3 cellular contexts compared by ENCODE assay signal in the genomic region with DNA sequence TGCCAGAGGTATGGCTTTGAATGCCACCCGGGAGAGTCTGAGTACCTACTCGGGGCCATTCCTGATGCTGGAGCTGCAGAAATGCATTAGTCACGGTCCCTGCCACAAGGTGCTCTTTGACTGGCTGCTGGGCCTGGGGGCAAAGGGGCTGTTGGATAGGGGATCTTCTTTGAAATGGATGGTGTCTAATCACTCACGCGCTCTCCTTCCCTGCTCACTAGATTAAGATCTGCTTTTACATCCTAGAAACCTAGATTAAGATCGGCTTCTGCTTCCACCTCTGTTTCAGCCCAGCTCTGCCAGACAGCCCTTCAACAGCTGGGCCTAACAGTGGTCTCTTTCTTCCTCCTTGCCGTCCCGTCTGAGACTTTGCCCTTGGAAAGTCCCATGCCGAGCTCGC.
TF ChIP-seq lines count a peak whose summit lies in the region.

No MANE protein-coding gene starts in this region.

TF ChIP-seq in SK-N-SH, 30 proteins besides CTCF, POLR2A, EP300 and RAD21:
- peak; percentile 46 for TF ChIP-seq GATA2 (CRISPR knock-in tag; IDR thresholded peaks at IDR 0.05)
- no peak for TF ChIP-seq SIN3A (IDR thresholded peaks at IDR 0.05; ENCODE audit: borderline replicate concordance, low read depth, low read length)

TF ChIP-seq in SK-N-SH treated with all-trans-retinoic acid at 6 μM for 48 hours, 23 proteins besides CTCF, POLR2A, EP300 and RAD21:
- TF ChIP-seq PPARA (CRISPR knock-in tag; IDR thresholded peaks at IDR 0.05; ENCODE audit: borderline replicate concordance) = no peak
- TF ChIP-seq, protein P1, sequence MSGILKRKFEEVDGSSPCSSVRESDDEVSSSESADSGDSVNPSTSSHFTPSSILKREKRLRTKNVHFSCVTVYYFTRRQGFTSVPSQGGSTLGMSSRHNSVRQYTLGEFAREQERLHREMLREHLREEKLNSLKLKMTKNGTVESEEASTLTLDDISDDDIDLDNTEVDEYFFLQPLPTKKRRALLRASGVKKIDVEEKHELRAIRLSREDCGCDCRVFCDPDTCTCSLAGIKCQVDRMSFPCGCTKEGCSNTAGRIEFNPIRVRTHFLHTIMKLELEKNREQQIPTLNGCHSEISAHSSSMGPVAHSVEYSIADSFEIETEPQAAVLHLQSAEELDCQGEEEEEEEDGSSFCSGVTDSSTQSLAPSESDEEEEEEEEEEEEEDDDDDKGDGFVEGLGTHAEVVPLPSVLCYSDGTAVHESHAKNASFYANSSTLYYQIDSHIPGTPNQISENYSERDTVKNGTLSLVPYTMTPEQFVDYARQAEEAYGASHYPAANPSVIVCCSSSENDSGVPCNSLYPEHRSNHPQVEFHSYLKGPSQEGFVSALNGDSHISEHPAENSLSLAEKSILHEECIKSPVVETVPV (CRISPR knock-in tag; IDR thresholded peaks at IDR 0.05) = no peak
- no peak for TF ChIP-seq BACH2 (CRISPR knock-in tag; IDR thresholded peaks at IDR 0.05; ENCODE audit: borderline replicate concordance)
- TF ChIP-seq ZFP30 (CRISPR knock-in tag; IDR thresholded peaks at IDR 0.05) = no peak
- no peak for TF ChIP-seq OSR1 (CRISPR knock-in tag; IDR thresholded peaks at IDR 0.05)
- TF ChIP-seq, protein P2, sequence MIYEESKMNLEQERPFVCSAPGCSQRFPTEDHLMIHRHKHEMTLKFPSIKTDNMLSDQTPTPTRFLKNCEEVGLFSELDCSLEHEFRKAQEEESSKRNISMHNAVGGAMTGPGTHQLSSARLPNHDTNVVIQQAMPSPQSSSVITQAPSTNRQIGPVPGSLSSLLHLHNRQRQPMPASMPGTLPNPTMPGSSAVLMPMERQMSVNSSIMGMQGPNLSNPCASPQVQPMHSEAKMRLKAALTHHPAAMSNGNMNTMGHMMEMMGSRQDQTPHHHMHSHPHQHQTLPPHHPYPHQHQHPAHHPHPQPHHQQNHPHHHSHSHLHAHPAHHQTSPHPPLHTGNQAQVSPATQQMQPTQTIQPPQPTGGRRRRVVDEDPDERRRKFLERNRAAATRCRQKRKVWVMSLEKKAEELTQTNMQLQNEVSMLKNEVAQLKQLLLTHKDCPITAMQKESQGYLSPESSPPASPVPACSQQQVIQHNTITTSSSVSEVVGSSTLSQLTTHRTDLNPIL (CRISPR knock-in tag; IDR thresholded peaks at IDR 0.05; ENCODE audit: low read depth) = no peak
- no peak for TF ChIP-seq TCF4 (CRISPR knock-in tag; IDR thresholded peaks at IDR 0.05; ENCODE audit: borderline replicate concordance)
- TF ChIP-seq ZNF565 (CRISPR knock-in tag; conservative IDR thresholded peaks at IDR 0.05; ENCODE audit: low read depth) = no peak
- TF ChIP-seq ZNF70 (CRISPR knock-in tag; IDR thresholded peaks at IDR 0.05) = no peak
- no peak for TF ChIP-seq ZC3H10 (CRISPR knock-in tag; IDR thresholded peaks at IDR 0.05)
- TF ChIP-seq ZFP3 (CRISPR knock-in tag; IDR thresholded peaks at IDR 0.05) = no peak
TF ChIP-seq in SK-N-SH treated with all-trans-retinoic acid at 6 μM for 48 hours: peak in this region for 0.

TF ChIP-seq in H1, 55 proteins besides CTCF, POLR2A, EP300 and RAD21:
- TF ChIP-seq ZNF274 (IDR thresholded peaks at IDR 0.05; ENCODE audit: borderline replicate concordance, extremely low read depth, low read length) (no peak), HDAC2 (IDR thresholded peaks at IDR 0.05; ENCODE audit: borderline replicate concordance in 1 of 2, low read depth in 2 of 2, low read length in 2 of 2) (no peak), TAF1 (IDR thresholded peaks at IDR 0.05; ENCODE audit: low read depth, low read length) (no peak), TBP (IDR thresholded peaks at IDR 0.05; ENCODE audit: low read depth, low read length) (no peak), KDM4A (IDR thresholded peaks at IDR 0.05; ENCODE audit: low read depth, low read length, severe bottlenecking) (no peak), YY1 (IDR thresholded peaks at IDR 0.05; ENCODE audit: low read depth, low read length) (no peak), SIX5 (IDR thresholded peaks at IDR 0.05; ENCODE audit: low read depth, low read length) (no peak), NANOG (IDR thresholded peaks at IDR 0.05; ENCODE audit: insufficient read depth, low read depth, low read length, poor library complexity, severe bottlenecking) (no peak), SAP30 (IDR thresholded peaks at IDR 0.05; ENCODE audit: insufficient read depth, insufficient replicate concordance, low read length) (no peak), GTF2F1 (IDR thresholded peaks at IDR 0.05; ENCODE audit: borderline replicate concordance, low read depth, low read length) (no peak), ASH2L (IDR thresholded peaks at IDR 0.05; ENCODE audit: low read length) (no peak), JUN (IDR thresholded peaks at IDR 0.05; ENCODE audit: low read depth, low read length) (no peak), CBX8 (IDR thresholded peaks at IDR 0.05; ENCODE audit: borderline replicate concordance, low read depth, low read length) (no peak), TCF12 (IDR thresholded peaks at IDR 0.05; ENCODE audit: low read depth, low read length) (no peak), SP2 (IDR thresholded peaks at IDR 0.05; ENCODE audit: low read length) (no peak)
- TF ChIP-seq, protein P3, sequence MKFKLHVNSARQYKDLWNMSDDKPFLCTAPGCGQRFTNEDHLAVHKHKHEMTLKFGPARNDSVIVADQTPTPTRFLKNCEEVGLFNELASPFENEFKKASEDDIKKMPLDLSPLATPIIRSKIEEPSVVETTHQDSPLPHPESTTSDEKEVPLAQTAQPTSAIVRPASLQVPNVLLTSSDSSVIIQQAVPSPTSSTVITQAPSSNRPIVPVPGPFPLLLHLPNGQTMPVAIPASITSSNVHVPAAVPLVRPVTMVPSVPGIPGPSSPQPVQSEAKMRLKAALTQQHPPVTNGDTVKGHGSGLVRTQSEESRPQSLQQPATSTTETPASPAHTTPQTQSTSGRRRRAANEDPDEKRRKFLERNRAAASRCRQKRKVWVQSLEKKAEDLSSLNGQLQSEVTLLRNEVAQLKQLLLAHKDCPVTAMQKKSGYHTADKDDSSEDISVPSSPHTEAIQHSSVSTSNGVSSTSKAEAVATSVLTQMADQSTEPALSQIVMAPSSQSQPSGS (IDR thresholded peaks at IDR 0.05; ENCODE audit: low read length) = no peak
- TF ChIP-seq, protein P4, sequence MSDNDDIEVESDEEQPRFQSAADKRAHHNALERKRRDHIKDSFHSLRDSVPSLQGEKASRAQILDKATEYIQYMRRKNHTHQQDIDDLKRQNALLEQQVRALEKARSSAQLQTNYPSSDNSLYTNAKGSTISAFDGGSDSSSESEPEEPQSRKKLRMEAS (IDR thresholded peaks at IDR 0.05) = no peak
